ENCODE assay signal across 1 cellular context in genomic region chr6:154440022-154440421, GRCh38.
TF ChIP-seq lines count a peak whose summit lies in the region.

No MANE protein-coding gene starts in this region.

TF ChIP-seq in HepG2, 621 proteins besides CTCF, POLR2A, EP300 and RAD21 (continued from another document and continues in another):
- TF ChIP-seq ZHX1 (CRISPR knock-in tag; IDR thresholded peaks at IDR 0.05; ENCODE audit: low read depth) (peak; percentile 70; the same call in 1 of the 2 replicates), HNRNPLL (IDR thresholded peaks at IDR 0.05; ENCODE audit: low read depth, low read length, poor library complexity, severe bottlenecking) (no peak), SP4 (CRISPR knock-in tag; IDR thresholded peaks at IDR 0.05) (peak; percentile 30; the same call in 1 of the 2 replicates), NRL (CRISPR knock-in tag; IDR thresholded peaks at IDR 0.05; ENCODE audit: borderline replicate concordance) (no peak), FOXK2 (IDR thresholded peaks at IDR 0.05) (no peak), XRCC5 (optimal IDR thresholded peaks at IDR 0.05; ENCODE audit: low read length) (no peak), ZSCAN25 (CRISPR knock-in tag; IDR thresholded peaks at IDR 0.05) (no peak; the same call in 1 of the 2 replicates), SIX1 (CRISPR knock-in tag; IDR thresholded peaks at IDR 0.05; ENCODE audit: borderline replicate concordance) (peak; percentile 24; the same call in 1 of the 2 replicates), HDAC2 (CRISPR knock-in tag; IDR thresholded peaks at IDR 0.05) (peak; percentile 90), ZNF737 (CRISPR knock-in tag; IDR thresholded peaks at IDR 0.05; ENCODE audit: borderline replicate concordance) (no peak), ARID3A (IDR thresholded peaks at IDR 0.05; ENCODE audit: low read depth, low read length) (0 out of 2 replicates have a peak, but pooled peaks have one; percentile 34), IRF9 (CRISPR knock-in tag; IDR thresholded peaks at IDR 0.05; ENCODE audit: borderline replicate concordance) (no peak; the same call in 1 of the 2 replicates), ASH2L (IDR thresholded peaks at IDR 0.05; ENCODE audit: insufficient read length, low read depth, low read length) (peak; percentile 59), CEBPG (CRISPR knock-in tag; IDR thresholded peaks at IDR 0.05) (peak; percentile 55; the same call in 1 of the 2 replicates), ZNF549 (CRISPR knock-in tag; IDR thresholded peaks at IDR 0.05) (no peak), STAT6 (CRISPR knock-in tag; IDR thresholded peaks at IDR 0.05; ENCODE audit: borderline replicate concordance) (0 out of 2 replicates have a peak, but pooled peaks have one; percentile 41), MYC (CRISPR knock-in tag; IDR thresholded peaks at IDR 0.05; ENCODE audit: borderline replicate concordance) (peak; percentile 83), KLF6 (CRISPR knock-in tag; IDR thresholded peaks at IDR 0.05) (peak; percentile 98), PBX3 (CRISPR knock-in tag; IDR thresholded peaks at IDR 0.05; ENCODE audit: borderline replicate concordance) (no peak), ZNF354B (CRISPR knock-in tag; IDR thresholded peaks at IDR 0.05) (no peak), SOX13 (IDR thresholded peaks at IDR 0.05) (peak; percentile 99), SOX13 (CRISPR knock-in tag; conservative IDR thresholded peaks at IDR 0.05 in 1 of 2, IDR thresholded peaks at IDR 0.05 in 1 of 2) (peak in 1 of 2 experiments; percentile 100; a peak in 2 of 4 replicates), ZMAT5 (CRISPR knock-in tag; IDR thresholded peaks at IDR 0.05; ENCODE audit: borderline replicate concordance, low read depth) (no peak), GLMP (CRISPR knock-in tag; IDR thresholded peaks at IDR 0.05; ENCODE audit: borderline replicate concordance) (no peak), MAZ (IDR thresholded peaks at IDR 0.05; ENCODE audit: borderline replicate concordance, low read depth, low read length) (no peak), MAZ (CRISPR knock-in tag; IDR thresholded peaks at IDR 0.05; ENCODE audit: low read depth) (no peak), NFAT5 (CRISPR knock-in tag; IDR thresholded peaks at IDR 0.05) (0 out of 2 replicates have a peak, but pooled peaks have one; percentile 63), ERF (CRISPR knock-in tag; IDR thresholded peaks at IDR 0.05) (peak; percentile 93), NFE2 (CRISPR knock-in tag; IDR thresholded peaks at IDR 0.05) (no peak), SP5 (CRISPR knock-in tag; IDR thresholded peaks at IDR 0.05; ENCODE audit: borderline replicate concordance, low read depth) (no peak), ZNF878 (CRISPR knock-in tag; IDR thresholded peaks at IDR 0.05) (peak; percentile 97), FOXP4 (CRISPR knock-in tag; IDR thresholded peaks at IDR 0.05) (peak; percentile 82), REST (IDR thresholded peaks at IDR 0.05; ENCODE audit: borderline replicate concordance in 1 of 2, low read depth in 1 of 2, low read length in 2 of 2) (peak in 1 of 2 experiments; percentile 38; a peak in 1 of 4 replicates), ZNF34 (CRISPR knock-in tag; IDR thresholded peaks at IDR 0.05; ENCODE audit: borderline replicate concordance) (no peak)
